19 cellular contexts compared by ENCODE assay signal in genomic region chr1:158026641-158027040, GRCh38. TPM values are rescaled to one million over a fixed set of nuclear protein-coding genes. Genes with fewer than 3 reads are reported as not detected.
A peak's percentile ranks its signal among the peaks of the same experiment; 100 is the strongest.
DNase-seq lines count a peak whose midpoint lies in the region; ATAC-seq, FAIRE-seq and TF ChIP-seq lines count a peak whose summit lies in the region.
"Had no signal": no experiment of that assay in that cellular context is flagged by ENCODE, and none has a peak within 500 bp of the region (broad histone marks: within the 10 kb centered on the region; RNA-seq: fewer than 3 reads in every experiment).

No MANE protein-coding gene starts in this region.

- H3K27ac ChIP-seq in Panc1 (ENCODE audit: low read length) (peak overlapping the region; percentile 85), adrenal gland (peak overlapping the region in 3 of 5 donors; percentile 24 to 42 (median 36))
- H3K27ac ChIP-seq: KMS-11 had no signal

- CTCF ChIA-PET in Panc1 (lab: Charles Lee) = interaction anchor here (0.8 kb wide), 1 partner anchor 34 kb away, joined by 4 read pairs; no protein-coding TSS in a partner anchor

- H3K27ac Mint-ChIP-seq in nephron = peak overlapping the region; percentile 87 to 93 (median 88)
- H3K27ac Mint-ChIP-seq: CD14-positive monocyte had no signal

- no peak for ATAC-seq in Panc1
- ATAC-seq in GM21723 (IDR thresholded peaks at IDR 0.05; ENCODE audit: unreplicated experiment) = no peak
- ATAC-seq: HepG2 had no signal

- TF ChIP-seq CTCF in Panc1 (IDR thresholded peaks at IDR 0.05) = no peak
- no peak for TF ChIP-seq CTCF in adrenal gland (IDR thresholded peaks at IDR 0.05)
- no peak for TF ChIP-seq CTCF in nephron (IDR thresholded peaks at IDR 0.05; ENCODE audit: unreplicated experiment in 3 of 3)

- no peaks in the 10 kb centered on the region for H3K36me3 ChIP-seq in Panc1 (ENCODE audit: control insufficient read depth, insufficient read depth, low read length)
- no peaks in the 10 kb centered on the region for H3K36me3 ChIP-seq in adrenal gland (replicated peaks in 1 of 2)
- H3K36me3 ChIP-seq: Peyer's patch had no signal

- H3K36me3 Mint-ChIP-seq in nephron (ENCODE audit: low read depth) = peaks cover 34% of the 10 kb centered on the region
- H3K36me3 Mint-ChIP-seq: CD14-positive monocyte had no signal

- H3K9me3 Mint-ChIP-seq in nephron = no peaks in the 10 kb centered on the region
- H3K9me3 Mint-ChIP-seq: CD14-positive monocyte had no signal

- no peaks in the 10 kb centered on the region for H3K27me3 ChIP-seq in Panc1 (ENCODE audit: control insufficient read depth, insufficient read depth, low read length)
- no peaks in the 10 kb centered on the region for H3K27me3 ChIP-seq in adrenal gland
- H3K27me3 ChIP-seq: Peyer's patch had no signal

- POLR2A ChIA-PET in Panc1 (lab: Charles Lee) = interaction anchor here (0.5 kb wide), 1 partner anchor 1234 kb away, joined by 4 read pairs; no protein-coding TSS in a partner anchor

- H3K4me1 Mint-ChIP-seq in nephron = peaks cover 62% of the 10 kb centered on the region

- no peak overlapping the region for H3K4me3 Mint-ChIP-seq in nephron
- H3K4me3 Mint-ChIP-seq: CD14-positive monocyte had no signal

- H3K9me3 ChIP-seq in Panc1 (ENCODE audit: control insufficient read depth, insufficient read depth, low read depth, low read length) (no peaks in the 10 kb centered on the region), adrenal gland (replicated peaks in 1 of 3) (no peaks in the 10 kb centered on the region)
- H3K9me3 ChIP-seq: Peyer's patch had no signal

- BruUV-seq in Panc1 (replicated peaks; lab: Mats Ljungman, UMichigan) = no TSS peak

- H3K4me3 ChIP-seq in Panc1 (ENCODE audit: low read depth in 2 of 2, low read length in 2 of 2) (no peak overlapping the region), adrenal gland (no peak overlapping the region)
- H3K4me3 ChIP-seq: Peyer's patch had no signal

- H3K27me3 Mint-ChIP-seq in nephron (ENCODE audit: low read depth) = no peaks in the 10 kb centered on the region

- in situ Hi-C loops in Panc1 (cut with HindIII; ENCODE audit: low pct_unique_long_range_greater_than_20kb, low sequenced_read_pairs) = no loop called here

- TF ChIP-seq POLR2A in adrenal gland (IDR thresholded peaks at IDR 0.05) = no peak

- 85 to 100% (median 93%) methylated on average over 1 of the region's 1 CpG for WGBS in adrenal gland, 4 donors

- H3K4me1 ChIP-seq in Panc1 (ENCODE audit: control insufficient read depth, insufficient read depth, low read length) (peaks cover 87% of the 10 kb centered on the region), adrenal gland (replicated peaks in 1 of 2) (peaks cover 17 to 54% of the 10 kb centered on the region in 2 donors)

- FAIRE-seq in urothelium cell line (lab: Jason Lieb, UNC) = peak; percentile 87
- FAIRE-seq: HepG2 had no signal

- DNase-seq in Panc1 (ENCODE audit: low read depth, low spot score) (no peak), adrenal gland (no peak), urothelium cell line (ENCODE audit: low spot score) (no peak), NCI-H1930 (lab: John Stamatoyannopoulos, UW) (no peak), 8988T (no peak)
- DNase-seq: ACHN, AML-193, COR-L47, H7, NCI-H1048, NCI-H1436 treated with DMSO at 0.1 percent for 48 hours, NCI-H510A treated with DMSO at 0.1 percent for 48 hours, Peyer's patch, SHP77 had no signal

- intact Hi-C loops in Panc1 (cut with micrococcal nuclease; ENCODE audit: unreplicated experiment) (no loop called here), adrenal gland (cut with DNase I) (no loop called here)

RNA-seq across cellular contexts. Expression of gene KIRREL1, which starts 33.2 kb away (rescaled TPM):
- total RNA-seq in Panc1 (2021; ENCODE audit: unreplicated experiment) = 145 TPM
- polyA plus RNA-seq in Panc1 (2012; ENCODE audit: insufficient read length) = 95.3 TPM
- 10 to 100 TPM; 23.6 to 57.2 (median 50.4) TPM for total RNA-seq in adrenal gland
- polyA plus RNA-seq in adrenal gland = 10 to 100 TPM; 10.1 to 13.9 (median 11.2) TPM
- polyA plus RNA-seq: CD14-positive monocyte had no signal
